ENCODE assay signal across 15 cellular contexts in genomic region chr9:22098636-22099332, GRCh38.
DNase-seq lines count a peak whose midpoint lies in the region; ATAC-seq, FAIRE-seq and TF ChIP-seq lines count a peak whose summit lies in the region.
"Had no signal": no experiment of that assay in that cellular context is flagged by ENCODE, and none has a peak within 500 bp of the region (broad histone marks: within the 10 kb centered on the region; RNA-seq: fewer than 3 reads in every experiment).

No MANE protein-coding gene starts in this region.

- intact Hi-C loops in gastrocnemius medialis (cut with DNase I; ENCODE audit: low total_unique reads) = no loop called here

- H4K20me1 ChIP-seq in keratinocyte (ENCODE audit: control insufficient read depth, extremely low read depth, insufficient read depth, low read length) = no peaks in the 10 kb centered on the region

- H3K9ac ChIP-seq in keratinocyte (ENCODE audit: control insufficient read depth, extremely low read depth, insufficient read depth, low read length) = no peak overlapping the region

- DNase-seq in HCEC 1CT (peak; percentile 18), brain microvascular endothelial cell (no peak), keratinocyte (ENCODE audit: low read depth, low spot score) (no peak), gastrocnemius medialis (peak in 1 of 2 donors; percentile 16), NCI-H2171 (lab: John Stamatoyannopoulos, UW) (no peak), SHP77 (lab: John Stamatoyannopoulos, UW) (no peak), DMS53 (lab: John Stamatoyannopoulos, UW) (no peak)
- DNase-seq: NCI-H2081; stimulated activated CD4-positive, alpha-beta T cell treated with anti-CD3 and anti-CD28 coated beads, Interleukin-15, amount 100 ng/mL, for 24 hours; testis had no signal

- H3K36me3 ChIP-seq in brain microvascular endothelial cell (replicated peaks) (no peaks in the 10 kb centered on the region), keratinocyte (ENCODE audit: control insufficient read depth in 2 of 2, extremely low read depth in 1 of 2, insufficient read depth in 2 of 2, low read length in 2 of 2) (no peaks in the 10 kb centered on the region), gastrocnemius medialis (no peaks in the 10 kb centered on the region)
- H3K36me3 ChIP-seq: cardiac muscle cell had no signal

- FAIRE-seq in keratinocyte (lab: Jason Lieb, UNC) = peak; percentile 80
- FAIRE-seq: D721Med, H1 had no signal

- dilution Hi-C loops in keratinocyte (cut with MboI; ENCODE audit: extremely low pct_ligation_motif_present, low sequenced_read_pairs) = no loop called here

- H3K4me2 ChIP-seq in keratinocyte (ENCODE audit: control insufficient read depth, extremely low read depth, insufficient read depth, low read depth, low read length) = no peak overlapping the region

- in situ Hi-C loops in brain microvascular endothelial cell (cut with HindIII; ENCODE audit: low pct_ligation_motif_present, low sequenced_read_pairs) = no loop called here
- in situ Hi-C loops in gastrocnemius medialis (cut with MboI; ENCODE audit: low sequenced_read_pairs in 4 of 4) = no loop called here

- TF ChIP-seq POLR2A in gastrocnemius medialis (IDR thresholded peaks at IDR 0.05) = no peak

- no peaks in the 10 kb centered on the region for H3K79me2 ChIP-seq in keratinocyte (ENCODE audit: control insufficient read depth, insufficient read depth, low read length)

- H3K9me1 ChIP-seq in keratinocyte (ENCODE audit: control insufficient read depth, extremely low read depth, insufficient read depth, low read length) = no peaks in the 10 kb centered on the region

- peak; percentile 50 to 51 for ATAC-seq in gastrocnemius medialis
- no peak for ATAC-seq in HG03097 (IDR thresholded peaks at IDR 0.05; ENCODE audit: low FRiP score, unreplicated experiment)

- H3K4me3 ChIP-seq in brain microvascular endothelial cell (ENCODE audit: low read depth, low read length) (no peak overlapping the region), keratinocyte (ENCODE audit: control insufficient read depth in 2 of 3, extremely low read depth in 1 of 3, insufficient read depth in 2 of 3, low read depth in 1 of 3, low read length in 3 of 3) (no peak overlapping the region), gastrocnemius medialis (no peak overlapping the region)
- H3K4me3 ChIP-seq: cardiac muscle cell, lung, testis had no signal

- peak overlapping the region; percentile 57 for H2AFZ ChIP-seq in keratinocyte (ENCODE audit: control insufficient read depth, low read length)

- TF ChIP-seq CTCF in brain microvascular endothelial cell (IDR thresholded peaks at IDR 0.05; ENCODE audit: low read depth, low read length, missing control alignments) (no peak), keratinocyte (optimal IDR thresholded peaks at IDR 0.05 in 1 of 3, IDR thresholded peaks at IDR 0.05 in 1 of 3, conservative IDR thresholded peaks at IDR 0.05 in 1 of 3; ENCODE audit: extremely low read depth in 1 of 3, insufficient read depth in 2 of 3, low read length in 3 of 3) (no peak), gastrocnemius medialis (IDR thresholded peaks at IDR 0.05 in 4 of 5, conservative IDR thresholded peaks at IDR 0.05 in 1 of 5) (no peak)

- H3K27me3 ChIP-seq in brain microvascular endothelial cell (replicated peaks) (no peaks in the 10 kb centered on the region), keratinocyte (ENCODE audit: control insufficient read depth, extremely low read depth, insufficient read depth, low read length) (no peaks in the 10 kb centered on the region), gastrocnemius medialis (no peaks in the 10 kb centered on the region)
- H3K27me3 ChIP-seq: cardiac muscle cell, testis had no signal

- peaks cover 38% of the 10 kb centered on the region for H3K4me1 ChIP-seq in keratinocyte (ENCODE audit: control insufficient read depth, extremely low read depth, insufficient read depth, low read length)
- peaks cover 13 to 26% of the 10 kb centered on the region in 2 donors for H3K4me1 ChIP-seq in gastrocnemius medialis
- H3K4me1 ChIP-seq: testis had no signal

- H3K9me3 ChIP-seq in keratinocyte (ENCODE audit: control insufficient read depth, low read depth, low read length) (no peaks in the 10 kb centered on the region), gastrocnemius medialis (no peaks in the 10 kb centered on the region)
- H3K9me3 ChIP-seq: testis had no signal

- H3K27ac ChIP-seq in brain microvascular endothelial cell (peak overlapping the region; percentile 68), keratinocyte (ENCODE audit: control insufficient read depth, insufficient read depth, low read length) (peak overlapping the region; percentile 30), gastrocnemius medialis (peak overlapping the region in 3 of 4 donors; percentile 13 to 60 (median 39))
- H3K27ac ChIP-seq: cardiac muscle cell had no signal
